Comparison of ENCODE assay signal across 8 cellular contexts in genomic region chr16:379961-380836, GRCh38. TPM values are rescaled to one million over a fixed set of nuclear protein-coding genes. Genes with fewer than 3 reads are reported as not detected.
DNase-seq lines count a peak whose midpoint lies in the region; ATAC-seq and TF ChIP-seq lines count a peak whose summit lies in the region.

No MANE protein-coding gene starts in this region.

- WGBS in smooth muscle cell (ENCODE audit: low lambda C conversion rate), result 78% methylated on average over 22 of the region's 29 CpGs

- DNase-seq in HFF-Myc (ENCODE audit: extremely low read depth, low read depth), result no peak
- peak; percentile 47 for DNase-seq in activated CD4-positive, alpha-beta memory T cell treated with anti-CD3 and anti-CD28 coated beads, Interleukin-2, amount 10 ng/mL, durations not matched to agents 7 days and 5 days
- no peak for DNase-seq in right atrium auricular region (ENCODE audit: low spot score)
- DNase-seq in smooth muscle cell (lab: John Stamatoyannopoulos, UW; ENCODE audit: unreplicated experiment), result no peak
- DNase-seq in putamen (ENCODE audit: low spot score), result no peak
- DNase-seq in NCI-H2029 treated with DMSO at 0.1 percent for 48 hours (lab: John Stamatoyannopoulos, UW), result no peak
- no peak for DNase-seq in NAMALWA (ENCODE audit: low spot score)

- H3K36me3 ChIP-seq in right atrium auricular region, result peaks cover 19% of the 10 kb centered on the region
- H3K36me3 ChIP-seq in smooth muscle cell (ENCODE audit: low read depth), result no peaks in the 10 kb centered on the region

- H3K9me3 ChIP-seq in right atrium auricular region (no peaks in the 10 kb centered on the region), smooth muscle cell (replicated peaks; ENCODE audit: low read depth) (no peaks in the 10 kb centered on the region)

- peaks cover 0 to 50% of the 10 kb centered on the region in 2 donors for H3K4me1 ChIP-seq in right atrium auricular region
- H3K4me1 ChIP-seq in smooth muscle cell (ENCODE audit: low read depth), result peaks cover 12% of the 10 kb centered on the region

- no peak overlapping the region for H3K9ac ChIP-seq in smooth muscle cell (ENCODE audit: low read depth)

- peaks cover 5% of the 10 kb centered on the region for H3K36me3 Mint-ChIP-seq in activated CD4-positive, alpha-beta memory T cell treated with anti-CD3 and anti-CD28 coated beads, Interleukin-2, amount 10 ng/mL, durations not matched to agents 7 days and 5 days (ENCODE audit: low read depth)

- H3K4me3 ChIP-seq in HFF-Myc (replicated peaks; ENCODE audit: low read depth, low read length), result peak overlapping the region; percentile 77
- peak overlapping the region; percentile 95 to 97 for H3K4me3 ChIP-seq in right atrium auricular region
- peak overlapping the region; percentile 92 for H3K4me3 ChIP-seq in smooth muscle cell

- H3K4me3 Mint-ChIP-seq in activated CD4-positive, alpha-beta memory T cell treated with anti-CD3 and anti-CD28 coated beads, Interleukin-2, amount 10 ng/mL, durations not matched to agents 7 days and 5 days, result peak overlapping the region; percentile 79

- H2AFZ ChIP-seq in smooth muscle cell (ENCODE audit: low read depth), result no peak overlapping the region

- H3K4me2 ChIP-seq in smooth muscle cell, result peak overlapping the region; percentile 100

- peaks cover 25% of the 10 kb centered on the region for H4K20me1 ChIP-seq in smooth muscle cell (ENCODE audit: low read depth)

- ATAC-seq in HG03135 (IDR thresholded peaks at IDR 0.05; ENCODE audit: unreplicated experiment), result no peak

- CTCF ChIA-PET in activated CD4-positive, alpha-beta memory T cell treated with anti-CD3 and anti-CD28 coated beads, Interleukin-2, amount 10 ng/mL, durations not matched to agents 7 days and 5 days (lab: Charles Lee), result no interaction called here

- peaks cover 10% of the 10 kb centered on the region for H3K27me3 Mint-ChIP-seq in activated CD4-positive, alpha-beta memory T cell treated with anti-CD3 and anti-CD28 coated beads, Interleukin-2, amount 10 ng/mL, durations not matched to agents 7 days and 5 days

- POLR2A ChIA-PET in activated CD4-positive, alpha-beta memory T cell treated with anti-CD3 and anti-CD28 coated beads, Interleukin-2, amount 10 ng/mL, durations not matched to agents 7 days and 5 days (lab: Charles Lee), result interaction anchor here (0.6 to 3.2 kb wide), 6 partner anchors 10 to 408 kb away, joined by 3 to 23 read pairs (median 3); partner anchors contain the start of genes CHTF18, DECR2, MRPL28 and RPUSD1

- TF ChIP-seq CTCF in HFF-Myc (IDR thresholded peaks at IDR 0.05; ENCODE audit: low read depth, low read length, missing control alignments), result no peak
- no peak for TF ChIP-seq CTCF in right atrium auricular region (IDR thresholded peaks at IDR 0.05)
- no peak for TF ChIP-seq CTCF in smooth muscle cell (IDR thresholded peaks at IDR 0.05; ENCODE audit: borderline replicate concordance, insufficient read depth, poor library complexity, severe bottlenecking)

- H3K27ac ChIP-seq in right atrium auricular region (peak overlapping the region in 1 of 2 donors; percentile 75), smooth muscle cell (ENCODE audit: low read depth) (no peak overlapping the region)

- H3K9me3 Mint-ChIP-seq in activated CD4-positive, alpha-beta memory T cell treated with anti-CD3 and anti-CD28 coated beads, Interleukin-2, amount 10 ng/mL, durations not matched to agents 7 days and 5 days, result no peaks in the 10 kb centered on the region

- H3K4me1 Mint-ChIP-seq in activated CD4-positive, alpha-beta memory T cell treated with anti-CD3 and anti-CD28 coated beads, Interleukin-2, amount 10 ng/mL, durations not matched to agents 7 days and 5 days, result peaks cover 24% of the 10 kb centered on the region

- peaks cover 30% of the 10 kb centered on the region for H3K79me2 ChIP-seq in smooth muscle cell (ENCODE audit: low read depth)

- H3K27ac Mint-ChIP-seq in activated CD4-positive, alpha-beta memory T cell treated with anti-CD3 and anti-CD28 coated beads, Interleukin-2, amount 10 ng/mL, durations not matched to agents 7 days and 5 days, result peak overlapping the region; percentile 86

- no peaks in the 10 kb centered on the region for H3K27me3 ChIP-seq in right atrium auricular region
- no peaks in the 10 kb centered on the region for H3K27me3 ChIP-seq in smooth muscle cell (ENCODE audit: low read depth)

- no peaks in the 10 kb centered on the region for H3F3A ChIP-seq in smooth muscle cell (ENCODE audit: low read depth)

RNA-seq across cellular contexts. Expression of gene PGAP6, which starts 1.6 kb away (rescaled TPM):
- total RNA-seq in activated CD4-positive, alpha-beta memory T cell treated with anti-CD3 and anti-CD28 coated beads, Interleukin-2, amount 10 ng/mL, durations not matched to agents 7 days and 5 days, result 10 to 100 TPM; 59.2 to 59.9 TPM
- total RNA-seq in right atrium auricular region, result 10 to 100 TPM; 34.0 to 41.1 TPM
- 53.6 and 57.1 TPM in 2 replicates for total RNA-seq in smooth muscle cell
- 80.0 and 99.9 TPM in 2 replicates for polyA plus RNA-seq in smooth muscle cell

RNA-seq across cellular contexts. Expression of gene MRPL28, which starts 9.9 kb away (rescaled TPM):
- 10 to 100 TPM; 71.4 to 72.6 TPM for total RNA-seq in activated CD4-positive, alpha-beta memory T cell treated with anti-CD3 and anti-CD28 coated beads, Interleukin-2, amount 10 ng/mL, durations not matched to agents 7 days and 5 days
- total RNA-seq in right atrium auricular region (10 to 100 TPM; 89.0 to 90.3 TPM), smooth muscle cell (80.8 and 84.6 TPM in 2 replicates)
- 155 and 160 TPM in 2 replicates for polyA plus RNA-seq in smooth muscle cell

RNA-seq across cellular contexts. Expression of gene NME4, which starts 16.8 kb away (rescaled TPM):
- 10 to 100 TPM; 33.9 to 34.0 TPM for total RNA-seq in activated CD4-positive, alpha-beta memory T cell treated with anti-CD3 and anti-CD28 coated beads, Interleukin-2, amount 10 ng/mL, durations not matched to agents 7 days and 5 days
- 10 to 100 TPM; 45.4 to 45.8 TPM for total RNA-seq in right atrium auricular region
- total RNA-seq in smooth muscle cell, result 189 and 218 TPM in 2 replicates
- 421 and 523 TPM in 2 replicates for polyA plus RNA-seq in smooth muscle cell

RNA-seq across cellular contexts. Expression of gene DECR2, which starts 21.5 kb away (rescaled TPM):
- 1 to 10 TPM; 3.0 to 3.3 TPM for total RNA-seq in activated CD4-positive, alpha-beta memory T cell treated with anti-CD3 and anti-CD28 coated beads, Interleukin-2, amount 10 ng/mL, durations not matched to agents 7 days and 5 days
- 10 to 100 TPM; 10.6 to 18.7 TPM for total RNA-seq in right atrium auricular region
- 7.3 and 18.2 TPM in 2 replicates for total RNA-seq in smooth muscle cell
- polyA plus RNA-seq in smooth muscle cell, result 15.4 and 21.2 TPM in 2 replicates

RNA-seq across cellular contexts. Expression of gene AXIN1, which starts 27.7 kb away (rescaled TPM):
- 10 to 100 TPM; 25.4 to 25.7 TPM for total RNA-seq in activated CD4-positive, alpha-beta memory T cell treated with anti-CD3 and anti-CD28 coated beads, Interleukin-2, amount 10 ng/mL, durations not matched to agents 7 days and 5 days
- total RNA-seq in right atrium auricular region (10 to 100 TPM; 12.9 to 19.4 TPM), smooth muscle cell (12.7 and 13.0 TPM in 2 replicates)
- polyA plus RNA-seq in smooth muscle cell, result 15.0 and 15.2 TPM in 2 replicates
